5 cellular contexts compared by ENCODE assay signal in the genomic region with DNA sequence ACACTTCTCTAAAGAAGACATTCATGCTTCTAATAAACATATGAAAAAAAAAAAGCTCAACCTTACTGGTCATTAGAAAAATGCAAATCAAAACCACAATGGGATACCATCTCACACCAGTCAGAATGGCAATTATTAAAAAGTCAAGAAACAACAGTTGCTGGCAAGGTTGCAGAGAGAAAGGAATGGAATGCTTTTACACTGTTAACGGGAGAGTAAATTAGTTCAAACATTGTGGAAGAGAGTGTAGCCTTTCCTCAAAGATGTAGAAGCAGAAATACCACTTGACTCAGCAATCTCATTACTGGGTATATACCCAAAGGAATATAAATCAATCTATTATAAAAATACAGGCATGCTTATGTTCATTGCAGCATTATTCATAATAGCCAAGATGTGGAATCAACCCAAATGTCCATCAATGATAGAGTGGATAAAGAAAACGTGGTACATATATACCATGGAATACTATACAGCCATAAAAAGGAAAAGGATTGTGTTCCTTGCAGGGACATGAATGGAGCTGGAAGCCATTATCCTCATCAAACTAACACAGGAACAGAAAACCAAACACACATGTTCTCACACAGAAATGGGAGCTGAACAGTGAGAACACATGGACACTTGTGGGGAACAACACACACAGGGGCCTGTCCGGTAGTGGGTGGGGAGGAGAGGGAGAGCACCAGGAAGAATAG. TPM values are rescaled to one million over a fixed set of nuclear protein-coding genes. Genes with fewer than 3 reads are reported as not detected.
"Had no signal": no experiment of that assay in that cellular context is flagged by ENCODE, and none has a peak within 500 bp of the region (broad histone marks: within the 10 kb centered on the region; RNA-seq: fewer than 3 reads in every experiment).

No MANE protein-coding gene starts in this region.

RNA-seq across cellular contexts. Expression of gene OR51B2, which starts 10.6 kb away (rescaled TPM):
- total RNA-seq: GM23338, H1, H7, HT-29 had no signal
- polyA plus RNA-seq: GM23338, H1, IgD-negative memory B cell had no signal

RNA-seq across cellular contexts. Expression of gene OR51B4, which starts 11.7 kb away (rescaled TPM):
- total RNA-seq: GM23338, H1, H7, HT-29 had no signal
- polyA plus RNA-seq: GM23338, H1, IgD-negative memory B cell had no signal

RNA-seq across cellular contexts. Expression of gene OR51B5, which starts 29.8 kb away (rescaled TPM):
- total RNA-seq: GM23338, H1, H7, HT-29 had no signal
- polyA plus RNA-seq: GM23338, H1, IgD-negative memory B cell had no signal

RNA-seq across cellular contexts. Expression of gene OR51B6, which starts 37.8 kb away (rescaled TPM):
- total RNA-seq: GM23338, H1, H7, HT-29 had no signal
- polyA plus RNA-seq: GM23338, H1, IgD-negative memory B cell had no signal

RNA-seq across cellular contexts. Expression of gene HBE1, which starts 43.7 kb away (rescaled TPM):
- total RNA-seq: GM23338, H1, HT-29 had no signal
- polyA plus RNA-seq: GM23338, IgD-negative memory B cell had no signal
